Comparison of ENCODE assay signal across 8 cellular contexts in the genomic region with DNA sequence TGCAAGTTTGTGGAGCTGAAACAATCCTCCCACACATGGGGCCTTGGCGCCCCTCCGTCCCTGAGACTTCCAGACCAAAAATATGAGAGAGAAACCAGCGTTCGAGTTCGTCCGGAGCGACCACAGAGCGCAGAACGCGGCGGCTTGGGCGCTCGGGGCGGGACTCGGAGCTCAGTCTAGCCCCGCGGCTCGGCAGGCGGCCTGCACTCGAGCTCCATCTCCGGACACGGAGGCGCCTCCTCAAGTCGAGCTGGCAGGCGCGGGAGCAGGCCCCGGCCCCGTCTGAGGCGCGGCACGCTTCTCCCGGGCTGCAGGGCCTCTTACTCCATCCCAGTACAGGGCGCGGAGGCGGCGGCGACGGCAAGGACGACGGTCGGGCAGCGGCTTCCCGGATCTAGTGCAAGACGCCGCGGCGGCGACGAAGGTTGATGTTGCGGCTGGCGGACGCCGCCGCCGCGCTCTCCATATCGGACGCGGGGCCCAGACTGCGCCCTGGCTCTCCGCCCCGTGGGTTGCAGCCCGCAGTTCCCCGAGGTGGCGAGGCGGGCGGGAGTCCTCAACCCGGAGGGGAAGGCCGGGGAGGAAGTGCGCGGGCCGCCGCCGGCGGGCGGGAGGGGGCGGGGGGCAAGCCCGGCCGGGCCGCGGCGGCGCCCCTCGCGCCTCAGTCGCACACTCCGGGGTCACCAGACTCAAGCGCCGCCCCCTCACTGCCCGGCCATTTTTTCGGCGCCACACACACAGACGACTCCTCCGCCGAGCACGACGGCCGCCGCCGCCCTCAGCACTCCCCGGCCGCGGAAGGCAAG. TPM values are rescaled to one million over a fixed set of nuclear protein-coding genes. Genes with fewer than 3 reads are reported as not detected.
DNase-seq lines count a peak whose midpoint lies in the region; ATAC-seq and TF ChIP-seq lines count a peak whose summit lies in the region.

No MANE protein-coding gene starts in this region.

- H3K27ac Mint-ChIP-seq in CD4-positive, CD25-positive, alpha-beta regulatory T cell, result peak overlapping the region; percentile 95 to 100 (median 99)
- peak overlapping the region; percentile 96 for H3K27ac Mint-ChIP-seq in activated T-helper 1 cell treated with anti-CD3 and anti-CD28 coated beads, Interleukin-12 subunit alpha, Interleukin-12 subunit beta, Interleukin-2, Interleukin-4 antibody, amounts not matched to agents 30 ng/mL and 10 ng/mL and 1 ng/mL, durations not matched to agents 14 hours and 24 hours and 36 hours
- peak overlapping the region; percentile 98 for H3K27ac Mint-ChIP-seq in natural killer cell
- peak overlapping the region; percentile 99 for H3K27ac Mint-ChIP-seq in stimulated activated naive CD8-positive, alpha-beta T cell treated with anti-CD3 and anti-CD28 coated beads, Interleukin-15, Interleukin-2, amounts not matched to agents 100 ng/mL and 50 ng/mL, for 24 hours

- ATAC-seq in CD4-positive, CD25-positive, alpha-beta regulatory T cell (ENCODE audit: low read depth in 2 of 2), result peak; percentile 50 to 52
- ATAC-seq in GM19023 (IDR thresholded peaks at IDR 0.05; ENCODE audit: unreplicated experiment) (peak; percentile 40), HG03280 (IDR thresholded peaks at IDR 0.05; ENCODE audit: unreplicated experiment) (peak; percentile 38), natural killer cell (peak; percentile 60 to 81 (median 71))

- peak overlapping the region; percentile 95 to 100 (median 98) for H3K4me3 Mint-ChIP-seq in CD4-positive, CD25-positive, alpha-beta regulatory T cell
- H3K4me3 Mint-ChIP-seq in activated T-helper 1 cell treated with anti-CD3 and anti-CD28 coated beads, Interleukin-12 subunit alpha, Interleukin-12 subunit beta, Interleukin-2, Interleukin-4 antibody, amounts not matched to agents 30 ng/mL and 10 ng/mL and 1 ng/mL, durations not matched to agents 14 hours and 24 hours and 36 hours, result peak overlapping the region; percentile 97
- H3K4me3 Mint-ChIP-seq in natural killer cell, result peak overlapping the region; percentile 99
- H3K4me3 Mint-ChIP-seq in stimulated activated naive CD8-positive, alpha-beta T cell treated with anti-CD3 and anti-CD28 coated beads, Interleukin-15, Interleukin-2, amounts not matched to agents 100 ng/mL and 50 ng/mL, for 24 hours, result peak overlapping the region; percentile 93

- no peaks in the 10 kb centered on the region for H3K9me3 ChIP-seq in CD4-positive, CD25-positive, alpha-beta regulatory T cell (ENCODE audit: control insufficient read depth in 2 of 2, low read length in 2 of 2)

- peaks cover 14% of the 10 kb centered on the region for H3K36me3 Mint-ChIP-seq in CD4-positive, CD25-positive, alpha-beta regulatory T cell
- H3K36me3 Mint-ChIP-seq in activated T-helper 1 cell treated with anti-CD3 and anti-CD28 coated beads, Interleukin-12 subunit alpha, Interleukin-12 subunit beta, Interleukin-2, Interleukin-4 antibody, amounts not matched to agents 30 ng/mL and 10 ng/mL and 1 ng/mL, durations not matched to agents 14 hours and 24 hours and 36 hours (ENCODE audit: low read depth), result peaks cover 29% of the 10 kb centered on the region
- H3K36me3 Mint-ChIP-seq in natural killer cell, result peaks cover 9% of the 10 kb centered on the region
- H3K36me3 Mint-ChIP-seq in stimulated activated naive CD8-positive, alpha-beta T cell treated with anti-CD3 and anti-CD28 coated beads, Interleukin-15, Interleukin-2, amounts not matched to agents 100 ng/mL and 50 ng/mL, for 24 hours (ENCODE audit: low read depth), result peaks cover 45% of the 10 kb centered on the region

- no peaks in the 10 kb centered on the region for H3K36me3 ChIP-seq in CD4-positive, CD25-positive, alpha-beta regulatory T cell (ENCODE audit: control insufficient read depth, insufficient read depth, low read length)

- peaks cover 31% of the 10 kb centered on the region for H3K27me3 Mint-ChIP-seq in CD4-positive, CD25-positive, alpha-beta regulatory T cell
- no peaks in the 10 kb centered on the region for H3K27me3 Mint-ChIP-seq in activated T-helper 1 cell treated with anti-CD3 and anti-CD28 coated beads, Interleukin-12 subunit alpha, Interleukin-12 subunit beta, Interleukin-2, Interleukin-4 antibody, amounts not matched to agents 30 ng/mL and 10 ng/mL and 1 ng/mL, durations not matched to agents 14 hours and 24 hours and 36 hours (ENCODE audit: insufficient read depth)
- peaks cover 0 to 5% of the 10 kb centered on the region in 2 donors for H3K27me3 Mint-ChIP-seq in natural killer cell (ENCODE audit: low read depth in 2 of 2)
- peaks cover 5% of the 10 kb centered on the region for H3K27me3 Mint-ChIP-seq in stimulated activated naive CD8-positive, alpha-beta T cell treated with anti-CD3 and anti-CD28 coated beads, Interleukin-15, Interleukin-2, amounts not matched to agents 100 ng/mL and 50 ng/mL, for 24 hours

- DNase-seq in CD4-positive, CD25-positive, alpha-beta regulatory T cell, result peak in 1 of 3 donors; percentile 80
- peak; percentile 5 for DNase-seq in NK-92 (lab: John Stamatoyannopoulos, UW; ENCODE audit: unreplicated experiment)
- peak; percentile 74 for DNase-seq in activated T-helper 1 cell treated with anti-CD3 and anti-CD28 coated beads, Interleukin-12 subunit alpha, Interleukin-12 subunit beta, Interleukin-2, Interleukin-4 antibody, amounts not matched to agents 30 ng/mL and 10 ng/mL and 1 ng/mL, durations not matched to agents 14 hours and 24 hours and 36 hours (ENCODE audit: low spot score)
- DNase-seq in fibroblast of peridontal ligament (ENCODE audit: extremely low read depth), result peak; percentile 61
- peak; percentile 82 for DNase-seq in natural killer cell

- peaks cover 27% of the 10 kb centered on the region for H3K4me1 ChIP-seq in CD4-positive, CD25-positive, alpha-beta regulatory T cell (ENCODE audit: control insufficient read depth, insufficient read depth, low read length, poor library complexity, severe bottlenecking)

- H3K27ac ChIP-seq in CD4-positive, CD25-positive, alpha-beta regulatory T cell (ENCODE audit: insufficient read depth, low read length, poor library complexity, severe bottlenecking), result peak overlapping the region; percentile 99

- H3K4me3 ChIP-seq in CD4-positive, CD25-positive, alpha-beta regulatory T cell (ENCODE audit: low read depth, low read length), result peak overlapping the region; percentile 99

- H3K4me1 Mint-ChIP-seq in CD4-positive, CD25-positive, alpha-beta regulatory T cell, result peaks cover 16 to 60% (median 39%) of the 10 kb centered on the region in 4 donors
- peaks cover 56% of the 10 kb centered on the region for H3K4me1 Mint-ChIP-seq in activated T-helper 1 cell treated with anti-CD3 and anti-CD28 coated beads, Interleukin-12 subunit alpha, Interleukin-12 subunit beta, Interleukin-2, Interleukin-4 antibody, amounts not matched to agents 30 ng/mL and 10 ng/mL and 1 ng/mL, durations not matched to agents 14 hours and 24 hours and 36 hours (ENCODE audit: low read depth)
- peaks cover 68 to 70% of the 10 kb centered on the region in 2 donors for H3K4me1 Mint-ChIP-seq in natural killer cell
- peaks cover 58% of the 10 kb centered on the region for H3K4me1 Mint-ChIP-seq in stimulated activated naive CD8-positive, alpha-beta T cell treated with anti-CD3 and anti-CD28 coated beads, Interleukin-15, Interleukin-2, amounts not matched to agents 100 ng/mL and 50 ng/mL, for 24 hours (ENCODE audit: low read depth)

- no peaks in the 10 kb centered on the region for H3K27me3 ChIP-seq in CD4-positive, CD25-positive, alpha-beta regulatory T cell (ENCODE audit: control insufficient read depth, insufficient read depth, low read length)

- TF ChIP-seq CTCF in natural killer cell (IDR thresholded peaks at IDR 0.05), result no peak

- peaks cover 0 to 5% (median 0%) of the 10 kb centered on the region in 7 donors for H3K9me3 Mint-ChIP-seq in CD4-positive, CD25-positive, alpha-beta regulatory T cell
- H3K9me3 Mint-ChIP-seq in activated T-helper 1 cell treated with anti-CD3 and anti-CD28 coated beads, Interleukin-12 subunit alpha, Interleukin-12 subunit beta, Interleukin-2, Interleukin-4 antibody, amounts not matched to agents 30 ng/mL and 10 ng/mL and 1 ng/mL, durations not matched to agents 14 hours and 24 hours and 36 hours, result no peaks in the 10 kb centered on the region
- no peaks in the 10 kb centered on the region for H3K9me3 Mint-ChIP-seq in natural killer cell
- H3K9me3 Mint-ChIP-seq in stimulated activated naive CD8-positive, alpha-beta T cell treated with anti-CD3 and anti-CD28 coated beads, Interleukin-15, Interleukin-2, amounts not matched to agents 100 ng/mL and 50 ng/mL, for 24 hours, result no peaks in the 10 kb centered on the region

- intact Hi-C loops in activated T-helper 1 cell treated with anti-CD3 and anti-CD28 coated beads, Interleukin-12 subunit alpha, Interleukin-12 subunit beta, Interleukin-2, Interleukin-4 antibody, amounts not matched to agents 30 ng/mL and 10 ng/mL and 1 ng/mL, durations not matched to agents 14 hours and 24 hours and 36 hours (cut with micrococcal nuclease), result loop anchor here (1.0 to 10.0 kb wide), 13 partner anchors 43 to 1992 kb away; a partner anchor contains a TSS
- intact Hi-C loops in natural killer cell (cut with micrococcal nuclease), result loop anchor here (1.0 to 10.0 kb wide), 4 partner anchors 121 to 747 kb away; a partner anchor contains a TSS

RNA-seq across cellular contexts. Expression of a gene that starts 0.7 kb away (rescaled TPM):
- total RNA-seq in CD4-positive, CD25-positive, alpha-beta regulatory T cell, result 146 TPM
- polyA plus RNA-seq in CD4-positive, CD25-positive, alpha-beta regulatory T cell, result 10 to 100 TPM; 31.2 to 52.1 (median 35.4) TPM
- 36.6 and 40.2 TPM in 2 replicates for total RNA-seq in activated T-helper 1 cell treated with anti-CD3 and anti-CD28 coated beads, Interleukin-12 subunit alpha, Interleukin-12 subunit beta, Interleukin-2, Interleukin-4 antibody, amounts not matched to agents 30 ng/mL and 10 ng/mL and 1 ng/mL, durations not matched to agents 14 hours and 24 hours and 36 hours
- 100 to 1,000 TPM; 104 to 114 (median 110) TPM for total RNA-seq in natural killer cell

RNA-seq across cellular contexts. Expression of a gene that starts 54.7 kb away (rescaled TPM):
- total RNA-seq in CD4-positive, CD25-positive, alpha-beta regulatory T cell, result 10.5 TPM
- polyA plus RNA-seq in CD4-positive, CD25-positive, alpha-beta regulatory T cell, result 10 to 100 TPM; 20.4 to 27.9 (median 23.0) TPM
- 41.4 and 41.7 TPM in 2 replicates for total RNA-seq in activated T-helper 1 cell treated with anti-CD3 and anti-CD28 coated beads, Interleukin-12 subunit alpha, Interleukin-12 subunit beta, Interleukin-2, Interleukin-4 antibody, amounts not matched to agents 30 ng/mL and 10 ng/mL and 1 ng/mL, durations not matched to agents 14 hours and 24 hours and 36 hours
- 10 to 100 TPM; 17.7 to 19.9 (median 17.8) TPM for total RNA-seq in natural killer cell
